1 cellular context compared by ENCODE assay signal in the genomic region with DNA sequence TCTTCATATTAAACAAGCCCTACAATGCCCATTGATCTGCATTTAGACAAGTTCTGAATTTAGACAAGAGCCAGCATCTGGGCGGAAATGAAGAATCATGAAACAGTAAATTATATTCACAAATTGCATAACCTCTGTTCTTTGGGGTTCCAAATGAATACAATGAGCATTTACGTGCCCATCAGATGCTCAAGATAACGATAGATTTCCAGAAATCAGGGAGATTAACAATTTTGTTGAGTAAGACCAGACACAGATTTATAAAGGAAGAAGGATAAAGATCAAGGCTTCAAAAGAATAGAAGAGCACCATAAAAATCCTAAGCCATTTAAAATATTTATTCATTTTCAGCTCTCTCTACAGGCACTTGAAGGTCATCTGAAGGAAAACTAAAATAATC.
TF ChIP-seq lines count a peak whose summit lies in the region.

No MANE protein-coding gene starts in this region.

TF ChIP-seq in WTC11, 78 proteins besides CTCF, POLR2A, EP300 and RAD21 (continued from another document):
- TF ChIP-seq, protein P1, sequence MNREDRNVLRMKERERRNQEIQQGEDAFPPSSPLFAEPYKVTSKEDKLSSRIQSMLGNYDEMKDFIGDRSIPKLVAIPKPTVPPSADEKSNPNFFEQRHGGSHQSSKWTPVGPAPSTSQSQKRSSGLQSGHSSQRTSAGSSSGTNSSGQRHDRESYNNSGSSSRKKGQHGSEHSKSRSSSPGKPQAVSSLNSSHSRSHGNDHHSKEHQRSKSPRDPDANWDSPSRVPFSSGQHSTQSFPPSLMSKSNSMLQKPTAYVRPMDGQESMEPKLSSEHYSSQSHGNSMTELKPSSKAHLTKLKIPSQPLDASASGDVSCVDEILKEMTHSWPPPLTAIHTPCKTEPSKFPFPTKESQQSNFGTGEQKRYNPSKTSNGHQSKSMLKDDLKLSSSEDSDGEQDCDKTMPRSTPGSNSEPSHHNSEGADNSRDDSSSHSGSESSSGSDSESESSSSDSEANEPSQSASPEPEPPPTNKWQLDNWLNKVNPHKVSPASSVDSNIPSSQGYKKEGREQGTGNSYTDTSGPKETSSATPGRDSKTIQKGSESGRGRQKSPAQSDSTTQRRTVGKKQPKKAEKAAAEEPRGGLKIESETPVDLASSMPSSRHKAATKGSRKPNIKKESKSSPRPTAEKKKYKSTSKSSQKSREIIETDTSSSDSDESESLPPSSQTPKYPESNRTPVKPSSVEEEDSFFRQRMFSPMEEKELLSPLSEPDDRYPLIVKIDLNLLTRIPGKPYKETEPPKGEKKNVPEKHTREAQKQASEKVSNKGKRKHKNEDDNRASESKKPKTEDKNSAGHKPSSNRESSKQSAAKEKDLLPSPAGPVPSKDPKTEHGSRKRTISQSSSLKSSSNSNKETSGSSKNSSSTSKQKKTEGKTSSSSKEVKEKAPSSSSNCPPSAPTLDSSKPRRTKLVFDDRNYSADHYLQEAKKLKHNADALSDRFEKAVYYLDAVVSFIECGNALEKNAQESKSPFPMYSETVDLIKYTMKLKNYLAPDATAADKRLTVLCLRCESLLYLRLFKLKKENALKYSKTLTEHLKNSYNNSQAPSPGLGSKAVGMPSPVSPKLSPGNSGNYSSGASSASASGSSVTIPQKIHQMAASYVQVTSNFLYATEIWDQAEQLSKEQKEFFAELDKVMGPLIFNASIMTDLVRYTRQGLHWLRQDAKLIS (CRISPR knock-in tag; IDR thresholded peaks at IDR 0.05; ENCODE audit: borderline replicate concordance), result no peak
- no peak for TF ChIP-seq ZNF423 (CRISPR knock-in tag; IDR thresholded peaks at IDR 0.05)
- TF ChIP-seq MXD4 (CRISPR knock-in tag; IDR thresholded peaks at IDR 0.05; ENCODE audit: borderline replicate concordance), result no peak
- TF ChIP-seq RORB (CRISPR knock-in tag; IDR thresholded peaks at IDR 0.05), result no peak
- no peak for TF ChIP-seq FOXP1 (CRISPR knock-in tag; IDR thresholded peaks at IDR 0.05; ENCODE audit: borderline replicate concordance)
- TF ChIP-seq, protein P2, sequence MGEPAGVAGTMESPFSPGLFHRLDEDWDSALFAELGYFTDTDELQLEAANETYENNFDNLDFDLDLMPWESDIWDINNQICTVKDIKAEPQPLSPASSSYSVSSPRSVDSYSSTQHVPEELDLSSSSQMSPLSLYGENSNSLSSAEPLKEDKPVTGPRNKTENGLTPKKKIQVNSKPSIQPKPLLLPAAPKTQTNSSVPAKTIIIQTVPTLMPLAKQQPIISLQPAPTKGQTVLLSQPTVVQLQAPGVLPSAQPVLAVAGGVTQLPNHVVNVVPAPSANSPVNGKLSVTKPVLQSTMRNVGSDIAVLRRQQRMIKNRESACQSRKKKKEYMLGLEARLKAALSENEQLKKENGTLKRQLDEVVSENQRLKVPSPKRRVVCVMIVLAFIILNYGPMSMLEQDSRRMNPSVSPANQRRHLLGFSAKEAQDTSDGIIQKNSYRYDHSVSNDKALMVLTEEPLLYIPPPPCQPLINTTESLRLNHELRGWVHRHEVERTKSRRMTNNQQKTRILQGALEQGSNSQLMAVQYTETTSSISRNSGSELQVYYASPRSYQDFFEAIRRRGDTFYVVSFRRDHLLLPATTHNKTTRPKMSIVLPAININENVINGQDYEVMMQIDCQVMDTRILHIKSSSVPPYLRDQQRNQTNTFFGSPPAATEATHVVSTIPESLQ (CRISPR knock-in tag; IDR thresholded peaks at IDR 0.05), result no peak
- no peak for TF ChIP-seq ATF1 (CRISPR knock-in tag; IDR thresholded peaks at IDR 0.05)
